ENCODE assay signal across 33 cellular contexts in genomic region chr4:129999156-129999555, GRCh38.
"Had no signal": no experiment of that assay in that cellular context is flagged by ENCODE, and none has a peak within 500 bp of the region (broad histone marks: within the 10 kb centered on the region; RNA-seq: fewer than 3 reads in every experiment).

No MANE protein-coding gene starts in this region.

- H3K4me1 ChIP-seq: adrenal gland, ascending aorta, body of pancreas, breast epithelium had no signal

- ATAC-seq: activated naive CD4-positive, alpha-beta T cell treated with anti-CD3 and anti-CD28 coated beads, Interleukin-2, amount 50 U/mL, for 72 hours; activated naive CD8-positive, alpha-beta T cell treated with anti-CD3 and anti-CD28 coated beads, Interleukin-2, amount 50 U/mL, for 24 hours; activated T-cell treated with anti-CD3 and anti-CD28 coated beads, Interleukin-2, amount 50 U/mL, for 4 hours; activated T-cell treated with anti-CD3 and anti-CD28 coated beads, Interleukin-2, amount 50 U/mL, for 72 hours; activated T-helper 17 cell treated with anti-CD3 and anti-CD28 coated beads, Interleukin-2, amount 50 U/mL, for 72 hours; body of pancreas had no signal

- H3K27me3 ChIP-seq: adrenal gland, ascending aorta, body of pancreas, brain microvascular endothelial cell, breast epithelium, cardiac muscle cell had no signal

- H3K36me3 ChIP-seq: adrenal gland, ascending aorta, brain microvascular endothelial cell, breast epithelium, cardiac muscle cell had no signal

- H3K27ac ChIP-seq: adrenal gland, ascending aorta, body of pancreas, brain microvascular endothelial cell, breast epithelium, cardiac muscle cell had no signal

- FAIRE-seq: astrocyte, bronchial epithelial cell had no signal

- H3K4me3 ChIP-seq: adrenal gland, ascending aorta, body of pancreas, breast epithelium, cardiac muscle cell had no signal

- DNase-seq: activated effector memory CD4-positive, alpha-beta T cell treated with anti-CD3 and anti-CD28 coated beads, Interleukin-2, amount 50 U/mL, for 16 hours; activated effector memory CD4-positive, alpha-beta T cell treated with Interleukin-2 at 50 U/mL for 16 hours; activated gamma-delta T cell; activated gamma-delta T cell treated with Interleukin-2 at 50 U/mL for 16 hours; activated naive CD4-positive, alpha-beta T cell; activated naive CD4-positive, alpha-beta T cell treated with anti-CD3 and anti-CD28 coated beads for 36 hours; activated naive CD4-positive, alpha-beta T cell treated with anti-CD3 and anti-CD28 coated beads, Interleukin-2, amount 10 ng/mL, durations not matched to agents 7 days and 5 days; activated naive CD4-positive, alpha-beta T cell treated with anti-CD3 and anti-CD28 coated beads, Interleukin-2, amount 50 U/mL, for 16 hours; activated naive CD8-positive, alpha-beta T cell treated with anti-CD3 and anti-CD28 coated beads for 36 hours; activated naive CD8-positive, alpha-beta T cell treated with anti-CD3 and anti-CD28 coated beads, Interleukin-2, amount 10 ng/mL, durations not matched to agents 7 days and 5 days; activated naive CD8-positive, alpha-beta T cell treated with anti-CD3 and anti-CD28 coated beads, Interleukin-2, amount 50 U/mL, for 24 hours; activated T-cell treated with anti-CD3 and anti-CD28 coated beads, Interleukin-2, amount 50 U/mL, for 1 hour; activated T-cell treated with anti-CD3 and anti-CD28 coated beads, Interleukin-2, amount 50 U/mL, for 24 hours; activated T-cell treated with anti-CD3 and anti-CD28 coated beads, Interleukin-2, amount 50 U/mL, for 4 hours; activated T-cell treated with anti-CD3 and anti-CD28 coated beads, Interleukin-2, amount 50 U/mL, for 48 hours; activated T-cell treated with anti-CD3 and anti-CD28 coated beads, Interleukin-2, amount 50 U/mL, for 72 hours; adrenal gland; amniotic stem cell; amygdala; anterior cingulate cortex; aorta; body of pancreas; brain microvascular endothelial cell; caudate nucleus; central memory CD4-positive, alpha-beta T cell; cerebellar nuclear complex had no signal

- H3K9me3 ChIP-seq: adrenal gland, ascending aorta, body of pancreas, breast epithelium had no signal
